Comparison of ENCODE assay signal across 20 cellular contexts in genomic region chr3:27345045-27345444, GRCh38. TPM values are rescaled to one million over a fixed set of nuclear protein-coding genes. Genes with fewer than 3 reads are reported as not detected.
"Had no signal": no experiment of that assay in that cellular context is flagged by ENCODE, and none has a peak within 500 bp of the region (broad histone marks: within the 10 kb centered on the region; RNA-seq: fewer than 3 reads in every experiment).

No MANE protein-coding gene starts in this region.

- H3K4me2 ChIP-seq: neural progenitor cell had no signal

- H3K27ac ChIP-seq: adrenal gland, ascending aorta, brain microvascular endothelial cell, coronary artery, esophagus muscularis mucosa, gastroesophageal sphincter, neural progenitor cell, thyroid gland, uterus had no signal

- ATAC-seq: gastroesophageal sphincter had no signal

- H3K4me3 ChIP-seq: adrenal gland, ascending aorta, coronary artery, esophagus muscularis mucosa, gastroesophageal sphincter, neural progenitor cell, thyroid gland, uterus had no signal

- DNase-seq: activated CD4-positive, alpha-beta T cell treated with anti-CD3 and anti-CD28 coated beads for 1 hour; activated CD8-positive, alpha-beta memory T cell treated with anti-CD3 and anti-CD28 coated beads for 24 hours; activated CD8-positive, alpha-beta memory T cell treated with anti-CD3 and anti-CD28 coated beads, Interleukin-2, amount 50 U/mL, for 4 hours; activated naive CD4-positive, alpha-beta T cell; activated T-cell treated with anti-CD3 and anti-CD28 coated beads, Interleukin-2, amount 50 U/mL, for 24 hours; adrenal gland; brain microvascular endothelial cell; head of caudate nucleus; retina; stimulated activated CD4-positive, alpha-beta T cell treated with anti-CD3 and anti-CD28 coated beads, Interleukin-1b, Interleukin-23, amount 100 ng/mL, for 48 hours; substantia nigra; SW 1271; thyroid gland; uterus had no signal

- H2AFZ ChIP-seq: neural progenitor cell had no signal

- H3K27me3 ChIP-seq: adrenal gland, ascending aorta, brain microvascular endothelial cell, esophagus muscularis mucosa, gastroesophageal sphincter, neural progenitor cell, thyroid gland, uterus had no signal

- H3K9me3 ChIP-seq: adrenal gland, ascending aorta, esophagus muscularis mucosa, gastroesophageal sphincter, thyroid gland, uterus had no signal

- H3K9ac ChIP-seq: neural progenitor cell had no signal

- H3K36me3 ChIP-seq: adrenal gland, ascending aorta, brain microvascular endothelial cell, esophagus muscularis mucosa, gastroesophageal sphincter, neural progenitor cell, thyroid gland, uterus had no signal

RNA-seq across cellular contexts. Expression of gene NEK10, which starts 24.1 kb away (rescaled TPM):
- total RNA-seq: ascending aorta had no signal
- polyA plus RNA-seq: naive thymus-derived CD4-positive, alpha-beta T cell had no signal
